Comparison of ENCODE assay signal across 8 cellular contexts in the genomic region with DNA sequence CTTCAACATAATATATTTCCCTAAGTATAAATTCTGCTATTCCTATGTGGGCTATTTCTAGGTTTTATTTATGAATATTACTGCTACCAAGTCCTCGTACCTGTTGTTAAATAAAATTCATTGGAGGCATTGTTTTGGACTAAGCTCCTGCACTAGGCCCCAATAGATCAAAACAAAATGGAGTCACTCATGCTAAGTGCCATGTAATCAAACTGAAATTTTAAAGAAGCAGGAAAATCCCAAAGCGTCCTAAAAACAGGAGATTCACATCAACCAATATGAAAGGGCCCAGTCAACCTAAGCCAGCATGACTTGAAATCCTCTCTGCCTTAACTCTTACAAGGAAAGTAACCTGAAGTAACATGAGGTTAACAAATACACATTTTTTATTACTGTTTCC.
"Had no signal": no experiment of that assay in that cellular context is flagged by ENCODE, and none has a peak within 500 bp of the region (broad histone marks: within the 10 kb centered on the region; RNA-seq: fewer than 3 reads in every experiment).

No MANE protein-coding gene starts in this region.

- H3K4me3 ChIP-seq: GM23338, HAP-1 had no signal

- FAIRE-seq: HTR-8/SVneo had no signal

- H3K4me2 ChIP-seq: GM23338 had no signal

- H3K4me1 Mint-ChIP-seq: GM23338 had no signal

- H3K9me3 ChIP-seq: HAP-1 had no signal

- H3K27ac Mint-ChIP-seq: GM23338, HFFc6 had no signal

- H3K36me3 ChIP-seq: HAP-1 had no signal

- DNase-seq: H7, HFFc6, IMR-90, KG1 had no signal

- H2AFZ ChIP-seq: GM23338 had no signal

- H3K4me1 ChIP-seq: HAP-1 had no signal

- H3K9me3 Mint-ChIP-seq: GM23338 had no signal

- H3K4me3 Mint-ChIP-seq: GM23338, HFFc6 had no signal

- ATAC-seq: GM23338, HCT116 had no signal
